In the genomic region with DNA sequence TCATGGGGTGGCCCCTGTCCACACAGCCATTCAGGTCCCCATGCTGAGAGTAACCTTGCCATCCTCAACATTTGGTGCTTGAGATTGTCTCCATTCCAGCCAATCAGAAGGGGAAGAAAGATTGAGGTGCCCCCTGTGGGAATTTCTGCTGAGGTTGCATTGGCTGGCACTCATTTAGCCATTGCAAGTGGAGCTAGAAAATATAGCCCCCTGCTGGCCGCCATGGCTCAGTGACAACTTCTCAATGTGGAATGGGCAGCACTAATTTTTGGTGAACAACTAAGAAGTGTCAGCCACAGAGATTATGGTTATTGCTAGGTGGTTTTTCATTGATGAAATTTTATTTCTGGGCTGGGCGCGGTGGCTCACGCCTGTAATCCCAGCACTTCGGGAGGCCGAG, we compare ENCODE assay signal across 10 cellular contexts.
DNase-seq lines count a peak whose midpoint lies in the region; ATAC-seq lines count a peak whose summit lies in the region.
"Had no signal": no experiment of that assay in that cellular context is flagged by ENCODE, and none has a peak within 500 bp of the region (broad histone marks: within the 10 kb centered on the region; RNA-seq: fewer than 3 reads in every experiment).

No MANE protein-coding gene starts in this region.

- ATAC-seq in HG02571 (IDR thresholded peaks at IDR 0.05; ENCODE audit: unreplicated experiment) (peak; percentile 53), HG03108 (IDR thresholded peaks at IDR 0.05; ENCODE audit: unreplicated experiment) (no peak)
- ATAC-seq in stimulated activated effector memory CD8-positive, alpha-beta T cell treated with anti-CD3 and anti-CD28 coated beads, Interleukin-12 subunit alpha, Interleukin-12 subunit beta, amount 100 ng/mL, for 72 hours, result peak; percentile 40

- H3K36me3 ChIP-seq in adipocyte (ENCODE audit: control insufficient read depth, insufficient read depth, low read length, severe bottlenecking), result no peaks in the 10 kb centered on the region

- H3K27ac Mint-ChIP-seq in stimulated activated effector memory CD8-positive, alpha-beta T cell treated with anti-CD3 and anti-CD28 coated beads, Interleukin-12 subunit alpha, Interleukin-12 subunit beta, amount 100 ng/mL, for 72 hours, result no peak overlapping the region
- H3K27ac Mint-ChIP-seq: CD8-positive, alpha-beta memory T cell had no signal

- DNase-seq in NCI-H1436 (lab: John Stamatoyannopoulos, UW) (peak; percentile 65), NCI-H1436 treated with DMSO at 0.1 percent for 48 hours (lab: John Stamatoyannopoulos, UW) (no peak), NCI-H526 (lab: John Stamatoyannopoulos, UW) (peak; percentile 5 to 62), adipocyte (ENCODE audit: low read depth) (peak; percentile 69), islet precursor cell (peak; percentile 76)
- DNase-seq in stimulated activated effector memory CD8-positive, alpha-beta T cell treated with anti-CD3 and anti-CD28 coated beads, Interleukin-12 subunit alpha, Interleukin-12 subunit beta, amount 100 ng/mL, for 72 hours (ENCODE audit: low spot score in 2 of 2), result peak in 1 of 2 donors; percentile 58

- no peaks in the 10 kb centered on the region for H3K27me3 ChIP-seq in adipocyte (replicated peaks; ENCODE audit: control insufficient read depth, insufficient read depth, low read length)

- no peaks in the 10 kb centered on the region for H3K4me1 Mint-ChIP-seq in stimulated activated effector memory CD8-positive, alpha-beta T cell treated with anti-CD3 and anti-CD28 coated beads, Interleukin-12 subunit alpha, Interleukin-12 subunit beta, amount 100 ng/mL, for 72 hours
- H3K4me1 Mint-ChIP-seq: CD8-positive, alpha-beta memory T cell had no signal

- H3K4me3 ChIP-seq in adipocyte (ENCODE audit: low read length), result no peak overlapping the region

- H3K9ac ChIP-seq in adipocyte (ENCODE audit: low read length), result no peak overlapping the region

- H3K4me3 Mint-ChIP-seq in stimulated activated effector memory CD8-positive, alpha-beta T cell treated with anti-CD3 and anti-CD28 coated beads, Interleukin-12 subunit alpha, Interleukin-12 subunit beta, amount 100 ng/mL, for 72 hours, result no peak overlapping the region
- H3K4me3 Mint-ChIP-seq: CD8-positive, alpha-beta memory T cell had no signal

- no peaks in the 10 kb centered on the region for H3K4me1 ChIP-seq in adipocyte (ENCODE audit: control insufficient read depth, insufficient read depth, low read length)

- no peaks in the 10 kb centered on the region for H3K9me3 Mint-ChIP-seq in stimulated activated effector memory CD8-positive, alpha-beta T cell treated with anti-CD3 and anti-CD28 coated beads, Interleukin-12 subunit alpha, Interleukin-12 subunit beta, amount 100 ng/mL, for 72 hours
- H3K9me3 Mint-ChIP-seq: activated naive CD4-positive, alpha-beta T cell treated with anti-CD3 and anti-CD28 coated beads, Interleukin-2, amount 50 U/mL, for 72 hours; CD8-positive, alpha-beta memory T cell had no signal

- no peaks in the 10 kb centered on the region for H3K9me3 ChIP-seq in adipocyte (ENCODE audit: control insufficient read depth, low read length)

- H3K36me3 Mint-ChIP-seq in stimulated activated effector memory CD8-positive, alpha-beta T cell treated with anti-CD3 and anti-CD28 coated beads, Interleukin-12 subunit alpha, Interleukin-12 subunit beta, amount 100 ng/mL, for 72 hours, result no peaks in the 10 kb centered on the region
- H3K36me3 Mint-ChIP-seq: activated naive CD4-positive, alpha-beta T cell treated with anti-CD3 and anti-CD28 coated beads, Interleukin-2, amount 50 U/mL, for 72 hours; CD8-positive, alpha-beta memory T cell had no signal
